Comparison of ENCODE assay signal across 1 cellular context in the genomic region with DNA sequence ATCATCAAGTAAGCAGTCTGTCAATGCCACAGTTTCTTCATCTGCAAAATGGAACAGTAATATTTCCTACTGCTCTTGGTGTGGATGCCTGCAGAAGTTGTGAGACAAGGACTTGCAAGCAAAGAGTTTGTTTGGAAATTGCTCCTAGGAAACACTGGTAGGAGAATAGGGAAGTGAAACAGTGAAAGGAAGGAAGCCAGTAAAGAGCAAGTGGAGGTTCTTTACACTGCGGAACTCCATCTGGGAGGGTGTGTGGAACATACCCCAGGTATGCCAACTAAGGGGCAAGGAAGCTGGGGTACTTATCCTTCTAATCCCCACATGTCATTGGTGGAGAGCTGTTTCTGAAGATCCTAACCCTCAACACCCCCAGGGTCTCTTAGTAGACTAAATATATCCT.
TF ChIP-seq lines count a peak whose summit lies in the region.

No MANE protein-coding gene starts in this region.

TF ChIP-seq in GM23338, 12 proteins besides CTCF, POLR2A, EP300 and RAD21 (continued from another document):
- no peak for TF ChIP-seq EZH2 (IDR thresholded peaks at IDR 0.05; ENCODE audit: low read depth, unreplicated experiment)
TF ChIP-seq in GM23338: peak in this region for 0.
